ENCODE assay signal across 15 cellular contexts in the genomic region with DNA sequence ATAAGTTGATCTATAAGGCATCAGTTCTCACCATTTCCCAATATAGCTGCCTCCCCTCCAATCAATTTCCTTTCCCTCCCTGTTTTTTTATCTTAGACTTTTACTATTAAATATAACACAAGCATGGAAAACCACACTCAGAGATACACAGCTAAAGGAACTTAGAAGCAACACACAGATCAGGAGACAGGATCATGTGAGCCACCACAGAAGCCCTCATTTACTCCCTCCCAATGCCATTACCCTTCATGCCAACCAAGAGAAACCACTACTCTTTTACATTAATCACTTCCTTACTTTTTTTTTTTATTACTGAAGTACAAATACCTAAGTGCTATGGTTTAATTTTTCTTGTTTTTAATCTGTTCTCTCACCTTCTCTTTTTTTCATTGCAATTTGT. TPM values are rescaled to one million over a fixed set of nuclear protein-coding genes. Genes with fewer than 3 reads are reported as not detected.
DNase-seq lines count a peak whose midpoint lies in the region; ATAC-seq and TF ChIP-seq lines count a peak whose summit lies in the region.
"Had no signal": no experiment of that assay in that cellular context is flagged by ENCODE, and none has a peak within 500 bp of the region (broad histone marks: within the 10 kb centered on the region; RNA-seq: fewer than 3 reads in every experiment).

No MANE protein-coding gene starts in this region.

- intact Hi-C loops in upper lobe of right lung (cut with DNase I) = no loop called here
- intact Hi-C loops in gastrocnemius medialis (cut with DNase I; ENCODE audit: low total_unique reads) = no loop called here

- peaks cover 0 to 3% (median 0%) of the 10 kb centered on the region in 3 donors for H3K9me3 Mint-ChIP-seq in IgD-negative memory B cell

- peaks cover 17% of the 10 kb centered on the region for H3K36me3 Mint-ChIP-seq in IgD-negative memory B cell

- DNase-seq in OCI-M1 (lab: John Stamatoyannopoulos, UW) (peak; percentile 1), epidermal melanocyte (ENCODE audit: insufficient read length, low spot score) (peak; percentile 42), upper lobe of right lung (no peak), NCI-H526 treated with DMSO at 0.1 percent for 48 hours (lab: John Stamatoyannopoulos, UW) (no peak), gastrocnemius medialis (no peak)
- DNase-seq in stimulated activated CD4-positive, alpha-beta T cell treated with anti-CD3 and anti-CD28 coated beads, Interleukin-1b, Interleukin-23, amount 100 ng/mL, for 48 hours = no peak
- DNase-seq: C1 segment of cervical spinal cord; Caco-2; CD4-positive, alpha-beta memory T cell; DMS153; DND-41; GOT3; HFFc6 had no signal

- H3K36me3 ChIP-seq in upper lobe of right lung = no peaks in the 10 kb centered on the region
- H3K36me3 ChIP-seq in gastrocnemius medialis = peaks cover 0 to 9% of the 10 kb centered on the region in 2 donors

- no peak overlapping the region for H3K4me3 Mint-ChIP-seq in IgD-negative memory B cell
- H3K4me3 Mint-ChIP-seq: CD4-positive, alpha-beta memory T cell; HFFc6 had no signal

- no peaks in the 10 kb centered on the region for H3K27me3 ChIP-seq in upper lobe of right lung
- no peaks in the 10 kb centered on the region for H3K27me3 ChIP-seq in gastrocnemius medialis

- peak overlapping the region in 2 of 3 donors; percentile 57 to 71 for H3K27ac Mint-ChIP-seq in IgD-negative memory B cell
- H3K27ac Mint-ChIP-seq: CD4-positive, alpha-beta memory T cell; HFFc6 had no signal

- H3K4me1 Mint-ChIP-seq in IgD-negative memory B cell = peaks cover 4 to 20% (median 9%) of the 10 kb centered on the region in 3 donors

- no peak for TF ChIP-seq CTCF in upper lobe of right lung (IDR thresholded peaks at IDR 0.05)
- no peak for TF ChIP-seq CTCF in gastrocnemius medialis (IDR thresholded peaks at IDR 0.05 in 4 of 5, conservative IDR thresholded peaks at IDR 0.05 in 1 of 5)

- ATAC-seq in upper lobe of right lung = peak; percentile 58
- no peak for ATAC-seq in gastrocnemius medialis

- H3K4me3 ChIP-seq in upper lobe of right lung = no peak overlapping the region
- H3K4me3 ChIP-seq in gastrocnemius medialis = no peak overlapping the region
- H3K4me3 ChIP-seq: HAP-1 had no signal

- peaks cover 5% of the 10 kb centered on the region for H3K4me1 ChIP-seq in upper lobe of right lung
- peaks cover 6 to 8% of the 10 kb centered on the region in 2 donors for H3K4me1 ChIP-seq in gastrocnemius medialis
- H3K4me1 ChIP-seq: Caco-2, HAP-1 had no signal

- no peaks in the 10 kb centered on the region for H3K27me3 Mint-ChIP-seq in IgD-negative memory B cell
- H3K27me3 Mint-ChIP-seq: CD4-positive, alpha-beta memory T cell had no signal

- no peak overlapping the region for H3K27ac ChIP-seq in upper lobe of right lung
- H3K27ac ChIP-seq in gastrocnemius medialis = no peak overlapping the region

- TF ChIP-seq POLR2A in gastrocnemius medialis (IDR thresholded peaks at IDR 0.05) = no peak

- in situ Hi-C loops in gastrocnemius medialis (cut with MboI; ENCODE audit: low sequenced_read_pairs in 4 of 4) = no loop called here

- H3K9me3 ChIP-seq in upper lobe of right lung (no peaks in the 10 kb centered on the region), gastrocnemius medialis (no peaks in the 10 kb centered on the region)
- H3K9me3 ChIP-seq: Caco-2, HAP-1 had no signal

RNA-seq across cellular contexts. Expression of gene COG5, which starts 33.0 kb away (rescaled TPM):
- 27.3 TPM for polyA plus RNA-seq in IgD-negative memory B cell
- total RNA-seq in upper lobe of right lung = 39.6 TPM
- total RNA-seq in gastrocnemius medialis = 10 to 100 TPM; 20.8 to 49.7 (median 25.7) TPM

RNA-seq across cellular contexts. Expression of gene DUS4L, which starts 33.0 kb away (rescaled TPM):
- 5.9 TPM for polyA plus RNA-seq in IgD-negative memory B cell
- 5.2 TPM for total RNA-seq in upper lobe of right lung
- total RNA-seq in gastrocnemius medialis = 1 to 10 TPM; 3.1 to 5.8 (median 3.6) TPM

RNA-seq across cellular contexts. Expression of gene BCAP29, which starts 49.3 kb away (rescaled TPM):
- 43.6 TPM for polyA plus RNA-seq in IgD-negative memory B cell
- total RNA-seq in upper lobe of right lung (78.4 TPM), gastrocnemius medialis (100 to 1,000 TPM; 125 to 152 (median 129) TPM)

Comparison
In these comparisons a context has a peak if more than half of its experiments do, and no peak if none do; other contexts are left out.
1. DNase-seq: peak in OCI-M1 (single experiment) and epidermal melanocyte (single experiment); none in upper lobe of right lung (single experiment), NCI-H526 treated with DMSO at 0.1 percent for 48 hours (single experiment), gastrocnemius medialis (0 of 2) and stimulated activated CD4-positive, alpha-beta T cell treated with anti-CD3 and anti-CD28 coated beads, Interleukin-1b, Interleukin-23, amount 100 ng/mL, for 48 hours (single experiment).